ENCODE assay signal across 1 cellular context in the genomic region with DNA sequence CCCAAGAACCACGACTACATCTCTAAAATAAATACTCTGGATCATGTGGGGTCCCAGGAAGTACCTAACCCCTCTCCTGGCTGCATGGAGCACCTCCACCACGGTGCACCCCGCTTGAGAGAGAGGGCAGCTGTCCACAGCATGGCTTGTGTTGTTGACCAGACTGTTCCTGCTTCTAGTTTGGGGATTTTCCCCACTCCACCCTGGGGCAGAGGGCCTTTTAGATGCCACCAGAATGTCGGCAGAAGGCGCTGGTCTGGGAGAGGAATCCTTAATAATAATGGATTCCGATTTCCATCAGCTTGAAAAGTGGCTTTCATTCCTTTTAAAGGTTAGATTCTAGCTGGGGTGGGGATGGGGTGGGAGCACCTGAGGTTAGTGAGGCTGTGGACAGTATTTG.
TF ChIP-seq lines count a peak whose summit lies in the region.

No MANE protein-coding gene starts in this region.

TF ChIP-seq in GM23338, 12 proteins besides CTCF, POLR2A, EP300 and RAD21 (continued from another document):
- TF ChIP-seq, protein P1, sequence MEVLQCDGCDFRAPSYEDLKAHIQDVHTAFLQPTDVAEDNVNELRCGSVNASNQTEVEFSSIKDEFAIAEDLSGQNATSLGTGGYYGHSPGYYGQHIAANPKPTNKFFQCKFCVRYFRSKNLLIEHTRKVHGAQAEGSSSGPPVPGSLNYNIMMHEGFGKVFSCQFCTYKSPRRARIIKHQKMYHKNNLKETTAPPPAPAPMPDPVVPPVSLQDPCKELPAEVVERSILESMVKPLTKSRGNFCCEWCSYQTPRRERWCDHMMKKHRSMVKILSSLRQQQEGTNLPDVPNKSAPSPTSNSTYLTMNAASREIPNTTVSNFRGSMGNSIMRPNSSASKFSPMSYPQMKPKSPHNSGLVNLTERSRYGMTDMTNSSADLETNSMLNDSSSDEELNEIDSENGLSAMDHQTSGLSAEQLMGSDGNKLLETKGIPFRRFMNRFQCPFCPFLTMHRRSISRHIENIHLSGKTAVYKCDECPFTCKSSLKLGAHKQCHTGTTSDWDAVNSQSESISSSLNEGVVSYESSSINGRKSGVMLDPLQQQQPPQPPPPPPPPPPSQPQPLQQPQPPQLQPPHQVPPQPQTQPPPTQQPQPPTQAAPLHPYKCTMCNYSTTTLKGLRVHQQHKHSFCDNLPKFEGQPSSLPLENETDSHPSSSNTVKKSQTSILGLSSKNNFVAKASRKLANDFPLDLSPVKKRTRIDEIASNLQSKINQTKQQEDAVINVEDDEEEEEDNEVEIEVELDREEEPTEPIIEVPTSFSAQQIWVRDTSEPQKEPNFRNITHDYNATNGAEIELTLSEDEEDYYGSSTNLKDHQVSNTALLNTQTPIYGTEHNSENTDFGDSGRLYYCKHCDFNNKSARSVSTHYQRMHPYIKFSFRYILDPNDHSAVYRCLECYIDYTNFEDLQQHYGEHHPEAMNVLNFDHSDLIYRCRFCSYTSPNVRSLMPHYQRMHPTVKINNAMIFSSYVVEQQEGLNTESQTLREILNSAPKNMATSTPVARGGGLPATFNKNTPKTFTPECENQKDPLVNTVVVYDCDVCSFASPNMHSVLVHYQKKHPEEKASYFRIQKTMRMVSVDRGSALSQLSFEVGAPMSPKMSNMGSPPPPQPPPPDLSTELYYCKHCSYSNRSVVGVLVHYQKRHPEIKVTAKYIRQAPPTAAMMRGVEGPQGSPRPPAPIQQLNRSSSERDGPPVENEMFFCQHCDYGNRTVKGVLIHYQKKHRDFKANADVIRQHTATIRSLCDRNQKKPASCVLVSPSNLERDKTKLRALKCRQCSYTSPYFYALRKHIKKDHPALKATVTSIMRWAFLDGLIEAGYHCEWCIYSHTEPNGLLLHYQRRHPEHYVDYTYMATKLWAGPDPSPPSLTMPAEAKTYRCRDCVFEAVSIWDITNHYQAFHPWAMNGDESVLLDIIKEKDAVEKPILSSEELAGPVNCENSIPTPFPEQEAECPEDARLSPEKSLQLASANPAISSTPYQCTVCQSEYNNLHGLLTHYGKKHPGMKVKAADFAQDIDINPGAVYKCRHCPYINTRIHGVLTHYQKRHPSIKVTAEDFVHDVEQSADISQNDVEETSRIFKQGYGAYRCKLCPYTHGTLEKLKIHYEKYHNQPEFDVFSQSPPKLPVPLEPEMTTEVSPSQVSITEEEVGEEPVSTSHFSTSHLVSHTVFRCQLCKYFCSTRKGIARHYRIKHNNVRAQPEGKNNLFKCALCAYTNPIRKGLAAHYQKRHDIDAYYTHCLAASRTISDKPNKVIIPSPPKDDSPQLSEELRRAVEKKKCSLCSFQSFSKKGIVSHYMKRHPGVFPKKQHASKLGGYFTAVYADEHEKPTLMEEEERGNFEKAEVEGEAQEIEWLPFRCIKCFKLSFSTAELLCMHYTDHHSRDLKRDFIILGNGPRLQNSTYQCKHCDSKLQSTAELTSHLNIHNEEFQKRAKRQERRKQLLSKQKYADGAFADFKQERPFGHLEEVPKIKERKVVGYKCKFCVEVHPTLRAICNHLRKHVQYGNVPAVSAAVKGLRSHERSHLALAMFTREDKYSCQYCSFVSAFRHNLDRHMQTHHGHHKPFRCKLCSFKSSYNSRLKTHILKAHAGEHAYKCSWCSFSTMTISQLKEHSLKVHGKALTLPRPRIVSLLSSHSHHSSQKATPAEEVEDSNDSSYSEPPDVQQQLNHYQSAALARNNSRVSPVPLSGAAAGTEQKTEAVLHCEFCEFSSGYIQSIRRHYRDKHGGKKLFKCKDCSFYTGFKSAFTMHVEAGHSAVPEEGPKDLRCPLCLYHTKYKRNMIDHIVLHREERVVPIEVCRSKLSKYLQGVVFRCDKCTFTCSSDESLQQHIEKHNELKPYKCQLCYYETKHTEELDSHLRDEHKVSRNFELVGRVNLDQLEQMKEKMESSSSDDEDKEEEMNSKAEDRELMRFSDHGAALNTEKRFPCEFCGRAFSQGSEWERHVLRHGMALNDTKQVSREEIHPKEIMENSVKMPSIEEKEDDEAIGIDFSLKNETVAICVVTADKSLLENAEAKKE (CRISPR knock-in tag; IDR thresholded peaks at IDR 0.05) = no peak
- no peak for TF ChIP-seq ZNF331 (CRISPR knock-in tag; IDR thresholded peaks at IDR 0.05; ENCODE audit: low read depth)
- TF ChIP-seq POLR2AphosphoS5 (IDR thresholded peaks at IDR 0.05; ENCODE audit: low read depth) = no peak
- TF ChIP-seq NANOG (IDR thresholded peaks at IDR 0.05; ENCODE audit: borderline replicate concordance) = no peak
- TF ChIP-seq STAT1 (IDR thresholded peaks at IDR 0.05; ENCODE audit: unreplicated experiment) = no peak
- TF ChIP-seq EZH2 (IDR thresholded peaks at IDR 0.05; ENCODE audit: low read depth, unreplicated experiment) = no peak
- TF ChIP-seq JUNB (IDR thresholded peaks at IDR 0.05; ENCODE audit: unreplicated experiment) = no peak
TF ChIP-seq in GM23338: peak in this region for 0.
